ENCODE assay signal across 8 cellular contexts in the genomic region with DNA sequence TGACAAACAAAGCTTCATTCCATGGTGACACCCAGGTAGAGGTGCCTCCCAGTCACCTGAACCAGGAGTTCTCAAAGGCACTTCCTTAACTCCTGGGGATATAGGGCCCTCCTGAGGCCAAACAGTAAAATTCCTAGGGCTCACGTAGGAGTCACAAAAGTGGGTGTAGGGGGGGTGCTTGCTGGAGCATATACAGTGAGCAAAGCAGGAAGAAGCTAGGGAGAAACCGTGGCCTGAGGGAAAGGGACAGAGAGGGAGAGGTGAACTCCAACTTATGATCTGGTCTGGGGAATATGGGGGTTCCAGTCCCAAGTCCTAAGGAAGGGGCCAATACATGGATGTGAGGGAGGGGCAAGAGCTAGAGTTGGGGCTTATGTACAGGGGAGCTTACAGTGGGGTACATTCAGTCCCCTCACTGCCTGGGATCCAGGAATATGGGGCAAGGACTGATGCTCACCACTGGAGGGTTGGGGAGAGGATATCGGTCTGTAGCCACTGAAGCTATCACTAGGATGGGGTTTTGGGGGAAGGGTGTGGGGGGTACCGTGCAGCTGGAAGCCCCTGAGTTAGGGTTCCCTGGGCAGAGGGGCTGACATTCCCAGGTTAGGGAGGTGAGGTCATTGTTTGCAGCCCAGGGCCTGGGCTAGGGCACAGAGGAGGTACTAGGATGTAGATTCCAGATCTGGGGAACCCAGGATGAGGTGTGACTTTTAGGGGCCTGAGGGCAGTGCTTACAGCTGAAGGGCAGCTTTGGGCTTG. TPM values are rescaled to one million over a fixed set of nuclear protein-coding genes. Genes with fewer than 3 reads are reported as not detected.
DNase-seq lines count a peak whose midpoint lies in the region; ATAC-seq, FAIRE-seq and TF ChIP-seq lines count a peak whose summit lies in the region.

No MANE protein-coding gene starts in this region.

- peaks cover 40% of the 10 kb centered on the region for H3K4me1 ChIP-seq in RWPE2 (ENCODE audit: insufficient read depth, poor library complexity, severe bottlenecking)
- H3K4me1 ChIP-seq in gastrocnemius medialis, result peaks cover 49 to 52% of the 10 kb centered on the region in 2 donors

- in situ Hi-C loops in gastrocnemius medialis (cut with MboI; ENCODE audit: low sequenced_read_pairs in 4 of 4), result no loop called here

- H3K27ac ChIP-seq in RWPE2 (ENCODE audit: poor library complexity, severe bottlenecking) (peak overlapping the region; percentile 91), gastrocnemius medialis (peak overlapping the region; percentile 91 to 96 (median 94))

- peak overlapping the region; percentile 96 for H3K4me3 ChIP-seq in RWPE2 (ENCODE audit: severe bottlenecking)
- peak overlapping the region; percentile 93 for H3K4me3 ChIP-seq in fibroblast of pulmonary artery (replicated peaks; ENCODE audit: low read depth, low read length)
- peak overlapping the region; percentile 64 to 90 (median 82) for H3K4me3 ChIP-seq in gastrocnemius medialis

- DNase-seq in GM20000 (ENCODE audit: low spot score) (peak; percentile 32), RWPE2 (ENCODE audit: low spot score) (no peak), fibroblast of pulmonary artery (ENCODE audit: low read depth) (no peak), gastrocnemius medialis (no peak), A172 (ENCODE audit: low spot score) (no peak), GM19238 (ENCODE audit: insufficient read length, low spot score) (no peak), H54 (ENCODE audit: insufficient read length, low spot score) (no peak)

- H3K27me3 ChIP-seq in RWPE2 (ENCODE audit: insufficient read depth, poor library complexity, severe bottlenecking) (no peaks in the 10 kb centered on the region), gastrocnemius medialis (no peaks in the 10 kb centered on the region)

- peaks cover 42% of the 10 kb centered on the region for H3K36me3 ChIP-seq in RWPE2 (ENCODE audit: low read depth)
- no peaks in the 10 kb centered on the region for H3K36me3 ChIP-seq in gastrocnemius medialis

- TF ChIP-seq CTCF in GM20000 (IDR thresholded peaks at IDR 0.05; ENCODE audit: extremely low read depth, missing control alignments) (no peak), RWPE2 (IDR thresholded peaks at IDR 0.05; ENCODE audit: poor library complexity, severe bottlenecking) (peak; percentile 83), fibroblast of pulmonary artery (IDR thresholded peaks at IDR 0.05; ENCODE audit: low read length, missing control alignments) (no peak), gastrocnemius medialis (IDR thresholded peaks at IDR 0.05 in 4 of 5, conservative IDR thresholded peaks at IDR 0.05 in 1 of 5) (peak in 3 of 5 experiments; percentile 18 to 25 (median 19))

- intact Hi-C loops in gastrocnemius medialis (cut with DNase I; ENCODE audit: low total_unique reads), result loop anchor here (1.0 to 2.0 kb wide), 2 partner anchors 11 to 32 kb away; no protein-coding TSS in a partner anchor

- FAIRE-seq in H54 (lab: Jason Lieb, UNC), result no peak

- H3K9me3 ChIP-seq in RWPE2 (ENCODE audit: severe bottlenecking) (no peaks in the 10 kb centered on the region), gastrocnemius medialis (no peaks in the 10 kb centered on the region)

- TF ChIP-seq POLR2A in gastrocnemius medialis (IDR thresholded peaks at IDR 0.05), result no peak
- TF ChIP-seq POLR2A in H54 (IDR thresholded peaks at IDR 0.05; ENCODE audit: low read depth, low read length), result no peak

- peak; percentile 18 for ATAC-seq in RWPE2 (ENCODE audit: low read depth)
- peak; percentile 23 to 30 for ATAC-seq in gastrocnemius medialis
- no peak for ATAC-seq in GM21576 (IDR thresholded peaks at IDR 0.05; ENCODE audit: unreplicated experiment)

RNA-seq across cellular contexts. Expression of a gene that starts 0.9 kb away (rescaled TPM):
- total RNA-seq in gastrocnemius medialis, result 10 to 100 TPM; 33.2 to 77.9 (median 38.2) TPM
- total RNA-seq in A172 (2014; rRNA removed; shearing (Covaris generic)), result 46.3 and 48.7 TPM in 2 replicates

RNA-seq across cellular contexts. Expression of a gene that starts 38.1 kb away (rescaled TPM):
- 100 to 1,000 TPM; 219 to 434 (median 321) TPM for total RNA-seq in gastrocnemius medialis
- 26.8 and 31.5 TPM in 2 replicates for total RNA-seq in A172 (2014; rRNA removed; shearing (Covaris generic))

RNA-seq across cellular contexts. Expression of a gene that starts 39.6 kb away (rescaled TPM):
- 10 to 100 TPM; 37.6 to 58.5 (median 46.9) TPM for total RNA-seq in gastrocnemius medialis
- 58.9 and 59.1 TPM in 2 replicates for total RNA-seq in A172 (2014; rRNA removed; shearing (Covaris generic))

Comparison
In these comparisons a context has a peak if more than half of its experiments do, and no peak if none do; other contexts are left out.
1. CTCF ChIP-seq: peak in RWPE2 (single experiment) and gastrocnemius medialis (3 of 5); none in GM20000 (single experiment) and fibroblast of pulmonary artery (single experiment).
2. Peak in every context shown above with its lines, with median percentiles within 50 percentile points of each other: H3K4me3 ChIP-seq.